18 cellular contexts compared by ENCODE assay signal in the genomic region with DNA sequence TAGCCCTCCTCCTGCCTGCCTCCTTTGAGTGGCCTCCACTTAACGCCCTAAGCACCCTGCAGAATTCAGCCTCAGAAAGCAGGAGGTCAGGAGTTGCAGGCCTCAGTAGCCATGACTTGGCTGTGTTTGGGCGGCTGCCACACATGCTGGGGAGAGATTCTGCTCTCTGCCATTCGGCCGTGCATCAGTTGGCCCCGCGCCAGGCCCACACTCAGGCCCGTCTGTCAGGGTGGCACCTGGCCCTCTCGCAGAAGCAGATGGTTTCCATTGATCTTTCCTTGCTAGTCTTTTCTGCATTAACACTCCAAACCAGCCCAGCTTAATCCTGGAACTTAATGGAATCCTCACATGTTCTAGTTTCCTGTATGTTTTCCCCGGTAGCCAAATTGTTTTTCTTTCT. TPM values are rescaled to one million over a fixed set of nuclear protein-coding genes. Genes with fewer than 3 reads are reported as not detected.
DNase-seq lines count a peak whose midpoint lies in the region; ATAC-seq and TF ChIP-seq lines count a peak whose summit lies in the region.
"Had no signal": no experiment of that assay in that cellular context is flagged by ENCODE, and none has a peak within 500 bp of the region (broad histone marks: within the 10 kb centered on the region; RNA-seq: fewer than 3 reads in every experiment).

No MANE protein-coding gene starts in this region.

- no peaks in the 10 kb centered on the region for H3K36me3 ChIP-seq in WERI-Rb-1
- H3K36me3 ChIP-seq: prostate gland, upper lobe of left lung had no signal

- no peak for ATAC-seq in HG03045 (IDR thresholded peaks at IDR 0.05; ENCODE audit: unreplicated experiment)
- ATAC-seq: activated CD4-positive, alpha-beta T cell treated with anti-CD3 and anti-CD28 coated beads for 36 hours had no signal

- H3K27me3 ChIP-seq in WERI-Rb-1 (ENCODE audit: insufficient read depth, low read depth, severe bottlenecking): no peaks in the 10 kb centered on the region
- H3K27me3 ChIP-seq: upper lobe of left lung had no signal

- no peak overlapping the region for H3K27ac Mint-ChIP-seq in activated CD4-positive, alpha-beta T cell treated with anti-CD3 and anti-CD28 coated beads, Interleukin-2, amount 10 ng/mL, durations not matched to agents 24 days and 14 days
- H3K27ac Mint-ChIP-seq: activated CD4-positive, alpha-beta T cell treated with anti-CD3 and anti-CD28 coated beads for 36 hours had no signal

- intact Hi-C loops in activated CD4-positive, alpha-beta T cell treated with anti-CD3 and anti-CD28 coated beads, Interleukin-2, amount 10 ng/mL, durations not matched to agents 24 days and 14 days (cut with micrococcal nuclease): no loop called here

- peak overlapping the region; percentile 83 for H3K27ac ChIP-seq in WERI-Rb-1
- H3K27ac ChIP-seq: prostate gland, upper lobe of left lung had no signal

- peaks cover 4% of the 10 kb centered on the region for H3K27me3 Mint-ChIP-seq in activated CD4-positive, alpha-beta T cell treated with anti-CD3 and anti-CD28 coated beads, Interleukin-2, amount 10 ng/mL, durations not matched to agents 24 days and 14 days
- H3K27me3 Mint-ChIP-seq: activated CD4-positive, alpha-beta T cell treated with anti-CD3 and anti-CD28 coated beads for 36 hours had no signal

- TF ChIP-seq CTCF in WERI-Rb-1 (IDR thresholded peaks at IDR 0.05; ENCODE audit: low read depth, low read length): no peak

- no peak overlapping the region for H3K4me3 Mint-ChIP-seq in activated CD4-positive, alpha-beta T cell treated with anti-CD3 and anti-CD28 coated beads, Interleukin-2, amount 10 ng/mL, durations not matched to agents 24 days and 14 days
- H3K4me3 Mint-ChIP-seq: activated CD4-positive, alpha-beta T cell treated with anti-CD3 and anti-CD28 coated beads for 36 hours had no signal

- H3K9me3 ChIP-seq in WERI-Rb-1 (ENCODE audit: severe bottlenecking): no peaks in the 10 kb centered on the region
- H3K9me3 ChIP-seq: prostate gland, upper lobe of left lung had no signal

- no peaks in the 10 kb centered on the region for H3K36me3 Mint-ChIP-seq in activated CD4-positive, alpha-beta T cell treated with anti-CD3 and anti-CD28 coated beads, Interleukin-2, amount 10 ng/mL, durations not matched to agents 24 days and 14 days (ENCODE audit: low read depth)

- H3K9me3 Mint-ChIP-seq in activated CD4-positive, alpha-beta T cell treated with anti-CD3 and anti-CD28 coated beads, Interleukin-2, amount 10 ng/mL, durations not matched to agents 24 days and 14 days: no peaks in the 10 kb centered on the region

- peaks cover 2% of the 10 kb centered on the region for H3K4me1 Mint-ChIP-seq in activated CD4-positive, alpha-beta T cell treated with anti-CD3 and anti-CD28 coated beads, Interleukin-2, amount 10 ng/mL, durations not matched to agents 24 days and 14 days
- H3K4me1 Mint-ChIP-seq: activated CD4-positive, alpha-beta T cell treated with anti-CD3 and anti-CD28 coated beads for 36 hours had no signal

- DNase-seq in COLO668 (lab: John Stamatoyannopoulos, UW; ENCODE audit: unreplicated experiment) (peak; percentile 90), NCI-H1105 (lab: John Stamatoyannopoulos, UW) (peak; percentile 84), NCI-H345 treated with DMSO at 0.1 percent for 48 hours (lab: John Stamatoyannopoulos, UW; ENCODE audit: unreplicated experiment) (peak; percentile 82), WERI-Rb-1 (peak; percentile 94), SKM-1 treated with dmso at 0.1 percent for 144 hours (lab: John Stamatoyannopoulos, UW; ENCODE audit: unreplicated experiment) (no peak), NK-92 (lab: John Stamatoyannopoulos, UW; ENCODE audit: unreplicated experiment) (no peak)
- DNase-seq in activated CD4-positive, alpha-beta T cell treated with anti-CD3 and anti-CD28 coated beads, Interleukin-2, amount 10 ng/mL, durations not matched to agents 24 days and 14 days: no peak
- DNase-seq: ACHN; activated CD4-positive, alpha-beta T cell treated with anti-CD3 and anti-CD28 coated beads for 36 hours; activated T-cell treated with anti-CD3 and anti-CD28 coated beads, Interleukin-2, amount 50 U/mL, for 48 hours; aorta; Kasumi-1; OCI-M1; stimulated activated CD8-positive, alpha-beta memory T cell treated with anti-CD3 and anti-CD28 coated beads, Interleukin-4, amount 100 ng/mL, for 48 hours; T-helper 1 cell had no signal

- H3K4me3 ChIP-seq in WERI-Rb-1 (ENCODE audit: low read depth, low read length): no peak overlapping the region
- H3K4me3 ChIP-seq: prostate gland, upper lobe of left lung had no signal

RNA-seq across cellular contexts. Expression of gene ATP6AP2, which starts 30.7 kb away (rescaled TPM):
- total RNA-seq in activated CD4-positive, alpha-beta T cell treated with anti-CD3 and anti-CD28 coated beads, Interleukin-2, amount 10 ng/mL, durations not matched to agents 24 days and 14 days: 66.5 and 68.7 TPM in 2 replicates

Comparison
In these comparisons a context has a peak if more than half of its experiments do, and no peak if none do; other contexts are left out.
1. DNase-seq: peak in COLO668 (single experiment), NCI-H1105 (single experiment), NCI-H345 treated with DMSO at 0.1 percent for 48 hours (single experiment) and WERI-Rb-1 (single experiment); none in SKM-1 treated with dmso at 0.1 percent for 144 hours (single experiment), activated CD4-positive, alpha-beta T cell treated with anti-CD3 and anti-CD28 coated beads, Interleukin-2, amount 10 ng/mL, durations not matched to agents 24 days and 14 days (single experiment) and NK-92 (single experiment).